Comparison of ENCODE assay signal across 8 cellular contexts in genomic region chr7:134995239-134996096, GRCh38. TPM values are rescaled to one million over a fixed set of nuclear protein-coding genes. Genes with fewer than 3 reads are reported as not detected.
DNase-seq lines count a peak whose midpoint lies in the region; ATAC-seq, FAIRE-seq and TF ChIP-seq lines count a peak whose summit lies in the region.

No MANE protein-coding gene starts in this region.

- no peak for FAIRE-seq in GM19239 (lab: Jason Lieb, UNC)

- peak overlapping the region; percentile 60 for H3K27ac ChIP-seq in stomach smooth muscle (ENCODE audit: low read length)
- H3K27ac ChIP-seq in prostate gland = no peak overlapping the region

- peak overlapping the region; percentile 95 for H3K27ac Mint-ChIP-seq in activated naive CD8-positive, alpha-beta T cell treated with anti-CD3 and anti-CD28 coated beads, Interleukin-2, amount 10 ng/mL, durations not matched to agents 7 days and 5 days

- H3K27me3 ChIP-seq in stomach smooth muscle (ENCODE audit: control insufficient read depth in 1 of 2, insufficient read depth in 2 of 2, low read length in 2 of 2) (no peaks in the 10 kb centered on the region), prostate gland (replicated peaks; ENCODE audit: insufficient read depth) (no peaks in the 10 kb centered on the region)

- H3K36me3 ChIP-seq in stomach smooth muscle (ENCODE audit: control insufficient read depth in 2 of 2, insufficient read depth in 2 of 2, low read length in 2 of 2) (no peaks in the 10 kb centered on the region), prostate gland (peaks cover 0 to 3% of the 10 kb centered on the region in 2 donors)

- no peak for DNase-seq in activated T-cell treated with anti-CD3 and anti-CD28 coated beads, Interleukin-2, amount 50 U/mL, for 4 hours
- no peak for DNase-seq in activated T-cell treated with anti-CD3 and anti-CD28 coated beads, Interleukin-2, amount 50 U/mL, for 48 hours
- peak; percentile 27 for DNase-seq in activated naive CD8-positive, alpha-beta T cell treated with anti-CD3 and anti-CD28 coated beads, Interleukin-2, amount 10 ng/mL, durations not matched to agents 7 days and 5 days
- DNase-seq in SHP77 (lab: John Stamatoyannopoulos, UW) (no peak), GM19239 (ENCODE audit: insufficient read length, low spot score) (no peak), prostate gland (ENCODE audit: low spot score) (no peak)

- peaks cover 61% of the 10 kb centered on the region for H3K4me1 Mint-ChIP-seq in activated T-cell treated with anti-CD3 and anti-CD28 coated beads, Interleukin-2, amount 50 U/mL, for 4 hours (ENCODE audit: low read depth)
- peaks cover 45% of the 10 kb centered on the region for H3K4me1 Mint-ChIP-seq in activated naive CD8-positive, alpha-beta T cell treated with anti-CD3 and anti-CD28 coated beads, Interleukin-2, amount 10 ng/mL, durations not matched to agents 7 days and 5 days

- POLR2A ChIA-PET in activated naive CD8-positive, alpha-beta T cell treated with anti-CD3 and anti-CD28 coated beads, Interleukin-2, amount 10 ng/mL, durations not matched to agents 7 days and 5 days (lab: Charles Lee) = interaction anchor here (1.3 to 5.1 kb wide), 4 partner anchors 9 to 216 kb away, joined by 3 to 26 read pairs (median 19); partner anchors contain the start of genes AGBL3, CYREN, TMEM140 and WDR91

- no peak overlapping the region for H3K9ac ChIP-seq in stomach smooth muscle (ENCODE audit: low read length in 2 of 2)

- intact Hi-C loops in prostate gland (cut with DNase I) = no loop called here

- WGBS in prostate gland = 76% methylated on average over 6 of the region's 6 CpGs

- TF ChIP-seq POLR2A in prostate gland (IDR thresholded peaks at IDR 0.05) = no peak

- H3K4me3 ChIP-seq in stomach smooth muscle (ENCODE audit: low read length in 2 of 2) = no peak overlapping the region
- H3K4me3 ChIP-seq in prostate gland = no peak overlapping the region

- peaks cover 21% of the 10 kb centered on the region for H3K4me1 ChIP-seq in stomach smooth muscle (ENCODE audit: control insufficient read depth, insufficient read depth, low read length)
- no peaks in the 10 kb centered on the region for H3K4me1 ChIP-seq in prostate gland (replicated peaks)

- H3K9me3 ChIP-seq in stomach smooth muscle (ENCODE audit: control insufficient read depth in 2 of 2, low read length in 2 of 2) (no peaks in the 10 kb centered on the region), prostate gland (no peaks in the 10 kb centered on the region)

- H3K36me3 Mint-ChIP-seq in activated T-cell treated with anti-CD3 and anti-CD28 coated beads, Interleukin-2, amount 50 U/mL, for 4 hours (ENCODE audit: insufficient read depth) = peaks cover 13% of the 10 kb centered on the region
- peaks cover 22% of the 10 kb centered on the region for H3K36me3 Mint-ChIP-seq in activated naive CD8-positive, alpha-beta T cell treated with anti-CD3 and anti-CD28 coated beads, Interleukin-2, amount 10 ng/mL, durations not matched to agents 7 days and 5 days

- peak; percentile 46 to 57 for ATAC-seq in activated T-cell treated with anti-CD3 and anti-CD28 coated beads, Interleukin-2, amount 50 U/mL, for 4 hours
- ATAC-seq in HG02870 (IDR thresholded peaks at IDR 0.05; ENCODE audit: unreplicated experiment) = peak; percentile 43
- ATAC-seq in activated naive CD8-positive, alpha-beta T cell treated with anti-CD3 and anti-CD28 coated beads, Interleukin-2, amount 10 ng/mL, durations not matched to agents 7 days and 5 days (ENCODE audit: low read depth) = peak; percentile 60

- H3K4me3 Mint-ChIP-seq in activated T-cell treated with anti-CD3 and anti-CD28 coated beads, Interleukin-2, amount 50 U/mL, for 4 hours = peak overlapping the region; percentile 4
- peak overlapping the region; percentile 69 for H3K4me3 Mint-ChIP-seq in activated naive CD8-positive, alpha-beta T cell treated with anti-CD3 and anti-CD28 coated beads, Interleukin-2, amount 10 ng/mL, durations not matched to agents 7 days and 5 days

- TF ChIP-seq CTCF in prostate gland (IDR thresholded peaks at IDR 0.05) = no peak

- H3K27me3 Mint-ChIP-seq in activated T-cell treated with anti-CD3 and anti-CD28 coated beads, Interleukin-2, amount 50 U/mL, for 4 hours (ENCODE audit: low read depth) = no peaks in the 10 kb centered on the region
- no peaks in the 10 kb centered on the region for H3K27me3 Mint-ChIP-seq in activated naive CD8-positive, alpha-beta T cell treated with anti-CD3 and anti-CD28 coated beads, Interleukin-2, amount 10 ng/mL, durations not matched to agents 7 days and 5 days

- no peaks in the 10 kb centered on the region for H3K9me3 Mint-ChIP-seq in activated T-cell treated with anti-CD3 and anti-CD28 coated beads, Interleukin-2, amount 50 U/mL, for 4 hours
- no peaks in the 10 kb centered on the region for H3K9me3 Mint-ChIP-seq in activated naive CD8-positive, alpha-beta T cell treated with anti-CD3 and anti-CD28 coated beads, Interleukin-2, amount 10 ng/mL, durations not matched to agents 7 days and 5 days

RNA-seq across cellular contexts. Expression of gene AGBL3, which starts 9.2 kb away (rescaled TPM):
- total RNA-seq in activated T-cell treated with anti-CD3 and anti-CD28 coated beads, Interleukin-2, amount 50 U/mL, for 4 hours = 1 to 10 TPM; 1.2 to 2.7 (median 2.1) TPM
- total RNA-seq in activated naive CD8-positive, alpha-beta T cell treated with anti-CD3 and anti-CD28 coated beads, Interleukin-2, amount 10 ng/mL, durations not matched to agents 7 days and 5 days = 1 to 10 TPM; 4.5 to 6.7 TPM
- total RNA-seq in prostate gland = 1 to 10 TPM; 1.4 to 2.6 TPM
